1 cellular context compared by ENCODE assay signal in the genomic region with DNA sequence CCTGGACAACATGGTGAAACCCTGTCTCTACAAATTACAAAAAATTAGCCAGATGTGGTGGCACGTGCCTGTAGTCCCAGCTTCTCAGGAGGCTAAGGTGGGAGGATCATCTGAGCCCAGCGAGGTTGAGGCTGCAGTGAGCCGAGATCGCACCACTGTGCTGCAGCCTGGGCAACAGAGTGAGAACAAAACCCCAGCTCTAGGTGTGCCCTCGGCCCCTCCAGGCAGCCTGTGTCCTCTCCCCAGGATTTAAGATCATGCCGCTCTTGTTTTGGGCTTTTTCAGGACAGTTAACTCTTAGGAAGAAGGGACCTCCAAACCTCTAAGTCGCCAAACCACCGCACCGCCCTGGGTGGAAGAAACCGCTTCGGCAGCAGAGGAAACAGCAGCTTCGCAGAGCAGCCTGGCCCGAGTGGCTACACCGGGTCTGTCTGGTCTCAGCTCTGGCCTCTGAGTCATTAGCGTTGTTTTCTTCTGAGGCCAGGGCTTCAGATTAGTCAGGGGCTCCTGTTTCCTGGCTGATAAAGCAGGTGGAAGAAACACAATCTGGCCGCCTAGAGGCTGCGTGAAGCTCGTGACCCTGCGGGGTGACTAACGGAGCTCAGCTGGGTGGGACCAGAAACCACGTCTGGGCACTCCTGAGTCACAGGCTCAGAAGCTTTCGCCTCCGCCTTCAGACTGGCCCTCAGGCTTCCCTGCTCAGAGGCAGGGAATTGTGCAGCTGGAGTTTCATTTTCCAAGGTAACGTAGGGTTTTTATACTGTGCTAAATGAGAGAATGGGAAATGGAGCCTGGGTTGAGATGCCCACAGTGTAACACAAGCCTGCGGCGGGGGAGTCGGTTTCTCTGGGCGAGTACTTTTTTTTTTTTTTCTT.
TF ChIP-seq lines count a peak whose summit lies in the region.

No MANE protein-coding gene starts in this region.

TF ChIP-seq in HEK293, 187 proteins besides CTCF, POLR2A, EP300 and RAD21 (continued from another document and continues in another):
- no peak for TF ChIP-seq ZNF830 (tag by site-specific recombination; IDR thresholded peaks at IDR 0.05; ENCODE audit: low read depth)
- TF ChIP-seq ZNF146 (tag by site-specific recombination; IDR thresholded peaks at IDR 0.05), result no peak
- TF ChIP-seq, protein P1, sequence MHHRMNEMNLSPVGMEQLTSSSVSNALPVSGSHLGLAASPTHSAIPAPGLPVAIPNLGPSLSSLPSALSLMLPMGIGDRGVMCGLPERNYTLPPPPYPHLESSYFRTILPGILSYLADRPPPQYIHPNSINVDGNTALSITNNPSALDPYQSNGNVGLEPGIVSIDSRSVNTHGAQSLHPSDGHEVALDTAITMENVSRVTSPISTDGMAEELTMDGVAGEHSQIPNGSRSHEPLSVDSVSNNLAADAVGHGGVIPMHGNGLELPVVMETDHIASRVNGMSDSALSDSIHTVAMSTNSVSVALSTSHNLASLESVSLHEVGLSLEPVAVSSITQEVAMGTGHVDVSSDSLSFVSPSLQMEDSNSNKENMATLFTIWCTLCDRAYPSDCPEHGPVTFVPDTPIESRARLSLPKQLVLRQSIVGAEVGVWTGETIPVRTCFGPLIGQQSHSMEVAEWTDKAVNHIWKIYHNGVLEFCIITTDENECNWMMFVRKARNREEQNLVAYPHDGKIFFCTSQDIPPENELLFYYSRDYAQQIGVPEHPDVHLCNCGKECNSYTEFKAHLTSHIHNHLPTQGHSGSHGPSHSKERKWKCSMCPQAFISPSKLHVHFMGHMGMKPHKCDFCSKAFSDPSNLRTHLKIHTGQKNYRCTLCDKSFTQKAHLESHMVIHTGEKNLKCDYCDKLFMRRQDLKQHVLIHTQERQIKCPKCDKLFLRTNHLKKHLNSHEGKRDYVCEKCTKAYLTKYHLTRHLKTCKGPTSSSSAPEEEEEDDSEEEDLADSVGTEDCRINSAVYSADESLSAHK (tag by site-specific recombination; IDR thresholded peaks at IDR 0.05), result peak; percentile 78
- no peak for TF ChIP-seq HOXD13 (CRISPR knock-in tag; IDR thresholded peaks at IDR 0.05; ENCODE audit: borderline replicate concordance)
- no peak for TF ChIP-seq ZNF473 (tag by site-specific recombination; IDR thresholded peaks at IDR 0.05)
- no peak for TF ChIP-seq ZNF544 (tag by site-specific recombination; IDR thresholded peaks at IDR 0.05)
- TF ChIP-seq, protein P2, sequence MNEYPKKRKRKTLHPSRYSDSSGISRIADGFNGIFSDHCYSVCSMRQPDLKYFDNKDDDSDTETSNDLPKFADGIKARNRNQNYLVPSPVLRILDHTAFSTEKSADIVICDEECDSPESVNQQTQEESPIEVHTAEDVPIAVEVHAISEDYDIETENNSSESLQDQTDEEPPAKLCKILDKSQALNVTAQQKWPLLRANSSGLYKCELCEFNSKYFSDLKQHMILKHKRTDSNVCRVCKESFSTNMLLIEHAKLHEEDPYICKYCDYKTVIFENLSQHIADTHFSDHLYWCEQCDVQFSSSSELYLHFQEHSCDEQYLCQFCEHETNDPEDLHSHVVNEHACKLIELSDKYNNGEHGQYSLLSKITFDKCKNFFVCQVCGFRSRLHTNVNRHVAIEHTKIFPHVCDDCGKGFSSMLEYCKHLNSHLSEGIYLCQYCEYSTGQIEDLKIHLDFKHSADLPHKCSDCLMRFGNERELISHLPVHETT (tag by site-specific recombination; IDR thresholded peaks at IDR 0.05), result peak; percentile 91
- TF ChIP-seq ZNF548 (tag by site-specific recombination; IDR thresholded peaks at IDR 0.05), result no peak
- no peak for TF ChIP-seq ZNF843 (tag by site-specific recombination; IDR thresholded peaks at IDR 0.05)
- no peak for TF ChIP-seq ZNF341 (tag by site-specific recombination; IDR thresholded peaks at IDR 0.05; ENCODE audit: low read depth)
- peak; percentile 80 for TF ChIP-seq ZNF10 (tag by site-specific recombination; IDR thresholded peaks at IDR 0.05)
- no peak for TF ChIP-seq ZNF585B (tag by site-specific recombination; IDR thresholded peaks at IDR 0.05)
- peak; percentile 17; the same call in 1 of the 2 replicates for TF ChIP-seq KLF9 (tag by site-specific recombination; IDR thresholded peaks at IDR 0.05; ENCODE audit: low read depth)
- TF ChIP-seq, protein P3, sequence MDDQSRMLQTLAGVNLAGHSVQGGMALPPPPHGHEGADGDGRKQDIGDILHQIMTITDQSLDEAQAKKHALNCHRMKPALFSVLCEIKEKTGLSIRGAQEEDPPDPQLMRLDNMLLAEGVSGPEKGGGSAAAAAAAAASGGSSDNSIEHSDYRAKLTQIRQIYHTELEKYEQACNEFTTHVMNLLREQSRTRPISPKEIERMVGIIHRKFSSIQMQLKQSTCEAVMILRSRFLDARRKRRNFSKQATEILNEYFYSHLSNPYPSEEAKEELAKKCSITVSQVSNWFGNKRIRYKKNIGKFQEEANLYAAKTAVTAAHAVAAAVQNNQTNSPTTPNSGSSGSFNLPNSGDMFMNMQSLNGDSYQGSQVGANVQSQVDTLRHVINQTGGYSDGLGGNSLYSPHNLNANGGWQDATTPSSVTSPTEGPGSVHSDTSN (CRISPR knock-in tag; IDR thresholded peaks at IDR 0.05), result 0 out of 2 replicates have a peak, but pooled peaks have one; percentile 52
- TF ChIP-seq ZNF211 (tag by site-specific recombination; IDR thresholded peaks at IDR 0.05; ENCODE audit: low read depth), result no peak
- TF ChIP-seq HOXA7 (CRISPR knock-in tag; IDR thresholded peaks at IDR 0.05; ENCODE audit: borderline replicate concordance), result no peak
- TF ChIP-seq, protein P4, sequence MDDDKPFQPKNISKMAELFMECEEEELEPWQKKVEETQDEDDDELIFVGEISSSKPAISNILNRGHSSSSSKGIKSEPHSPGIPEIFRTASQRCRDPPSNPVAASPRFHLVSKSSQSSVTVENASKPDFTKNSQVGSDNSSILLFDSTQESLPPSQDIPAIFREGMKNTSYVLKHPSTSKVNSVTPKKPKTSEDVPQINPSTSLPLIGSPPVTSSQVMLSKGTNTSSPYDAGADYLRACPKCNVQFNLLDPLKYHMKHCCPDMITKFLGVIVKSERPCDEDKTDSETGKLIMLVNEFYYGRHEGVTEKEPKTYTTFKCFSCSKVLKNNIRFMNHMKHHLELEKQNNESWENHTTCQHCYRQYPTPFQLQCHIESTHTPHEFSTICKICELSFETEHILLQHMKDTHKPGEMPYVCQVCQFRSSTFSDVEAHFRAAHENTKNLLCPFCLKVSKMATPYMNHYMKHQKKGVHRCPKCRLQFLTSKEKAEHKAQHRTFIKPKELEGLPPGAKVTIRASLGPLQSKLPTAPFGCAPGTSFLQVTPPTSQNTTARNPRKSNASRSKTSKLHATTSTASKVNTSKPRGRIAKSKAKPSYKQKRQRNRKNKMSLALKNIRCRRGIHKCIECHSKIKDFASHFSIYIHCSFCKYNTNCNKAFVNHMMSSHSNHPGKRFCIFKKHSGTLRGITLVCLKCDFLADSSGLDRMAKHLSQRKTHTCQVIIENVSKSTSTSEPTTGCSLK (tag by site-specific recombination; IDR thresholded peaks at IDR 0.05), result no peak
- no peak for TF ChIP-seq ZNF223 (tag by site-specific recombination; IDR thresholded peaks at IDR 0.05)
- no peak; the same call in 1 of the 2 replicates for TF ChIP-seq GLIS2 (tag by site-specific recombination; IDR thresholded peaks at IDR 0.05)
- TF ChIP-seq, protein P5, sequence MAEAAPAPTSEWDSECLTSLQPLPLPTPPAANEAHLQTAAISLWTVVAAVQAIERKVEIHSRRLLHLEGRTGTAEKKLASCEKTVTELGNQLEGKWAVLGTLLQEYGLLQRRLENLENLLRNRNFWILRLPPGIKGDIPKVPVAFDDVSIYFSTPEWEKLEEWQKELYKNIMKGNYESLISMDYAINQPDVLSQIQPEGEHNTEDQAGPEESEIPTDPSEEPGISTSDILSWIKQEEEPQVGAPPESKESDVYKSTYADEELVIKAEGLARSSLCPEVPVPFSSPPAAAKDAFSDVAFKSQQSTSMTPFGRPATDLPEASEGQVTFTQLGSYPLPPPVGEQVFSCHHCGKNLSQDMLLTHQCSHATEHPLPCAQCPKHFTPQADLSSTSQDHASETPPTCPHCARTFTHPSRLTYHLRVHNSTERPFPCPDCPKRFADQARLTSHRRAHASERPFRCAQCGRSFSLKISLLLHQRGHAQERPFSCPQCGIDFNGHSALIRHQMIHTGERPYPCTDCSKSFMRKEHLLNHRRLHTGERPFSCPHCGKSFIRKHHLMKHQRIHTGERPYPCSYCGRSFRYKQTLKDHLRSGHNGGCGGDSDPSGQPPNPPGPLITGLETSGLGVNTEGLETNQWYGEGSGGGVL (tag by site-specific recombination; IDR thresholded peaks at IDR 0.05), result no peak
- no peak for TF ChIP-seq ZNF677 (tag by site-specific recombination; IDR thresholded peaks at IDR 0.05)
- no peak for TF ChIP-seq ZNF48 (tag by site-specific recombination; IDR thresholded peaks at IDR 0.05)
- peak; percentile 82; the same call in 1 of the 2 replicates for TF ChIP-seq ZFP69B (tag by site-specific recombination; IDR thresholded peaks at IDR 0.05)
- no peak for TF ChIP-seq ZNF664 (tag by site-specific recombination; IDR thresholded peaks at IDR 0.05)
- TF ChIP-seq, protein P6, sequence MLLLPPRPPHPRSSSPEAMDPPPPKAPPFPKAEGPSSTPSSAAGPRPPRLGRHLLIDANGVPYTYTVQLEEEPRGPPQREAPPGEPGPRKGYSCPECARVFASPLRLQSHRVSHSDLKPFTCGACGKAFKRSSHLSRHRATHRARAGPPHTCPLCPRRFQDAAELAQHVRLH (tag by site-specific recombination; IDR thresholded peaks at IDR 0.05), result no peak
- peak; percentile 70 for TF ChIP-seq ZNF366 (tag by site-specific recombination; conservative IDR thresholded peaks at IDR 0.05)
- no peak for TF ChIP-seq ZNF140 (tag by site-specific recombination; IDR thresholded peaks at IDR 0.05)
- no peak for TF ChIP-seq ZNF623 (tag by site-specific recombination; IDR thresholded peaks at IDR 0.05)
- no peak for TF ChIP-seq ZNF561 (tag by site-specific recombination; IDR thresholded peaks at IDR 0.05; ENCODE audit: borderline replicate concordance)
- TF ChIP-seq BCL11B (tag by site-specific recombination; IDR thresholded peaks at IDR 0.05; ENCODE audit: low read depth), result no peak
- TF ChIP-seq, protein P7, sequence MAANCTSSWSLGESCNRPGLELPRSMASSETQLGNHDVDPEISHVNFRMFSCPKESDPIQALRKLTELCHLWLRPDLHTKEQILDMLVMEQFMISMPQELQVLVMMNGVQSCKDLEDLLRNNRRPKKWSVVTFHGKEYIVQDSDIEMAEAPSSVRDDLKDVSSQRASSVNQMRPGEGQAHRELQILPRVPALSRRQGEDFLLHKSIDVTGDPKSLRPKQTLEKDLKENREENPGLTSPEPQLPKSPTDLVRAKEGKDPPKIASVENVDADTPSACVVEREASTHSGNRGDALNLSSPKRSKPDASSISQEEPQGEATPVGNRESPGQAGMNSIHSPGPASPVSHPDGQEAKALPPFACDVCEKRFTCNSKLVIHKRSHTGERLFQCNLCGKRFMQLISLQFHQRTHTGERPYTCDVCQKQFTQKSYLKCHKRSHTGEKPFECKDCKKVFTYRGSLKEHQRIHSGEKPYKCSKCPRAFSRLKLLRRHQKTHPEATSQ (tag by site-specific recombination; IDR thresholded peaks at IDR 0.05), result no peak
- TF ChIP-seq, protein P8, sequence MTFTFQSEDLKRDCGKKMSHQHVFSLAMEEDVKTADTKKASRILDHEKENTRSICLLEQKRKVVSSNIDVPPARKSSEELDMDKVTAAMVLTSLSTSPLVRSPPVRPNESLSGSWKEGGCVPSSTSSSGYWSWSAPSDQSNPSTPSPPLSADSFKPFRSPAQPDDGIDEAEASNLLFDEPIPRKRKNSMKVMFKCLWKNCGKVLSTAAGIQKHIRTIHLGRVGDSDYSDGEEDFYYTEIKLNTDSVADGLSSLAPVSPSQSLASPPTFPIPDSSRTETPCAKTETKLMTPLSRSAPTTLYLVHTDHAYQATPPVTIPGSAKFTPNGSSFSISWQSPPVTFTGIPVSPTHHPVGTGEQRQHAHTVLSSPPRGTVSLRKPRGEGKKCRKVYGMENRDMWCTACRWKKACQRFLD (tag by site-specific recombination; IDR thresholded peaks at IDR 0.05), result no peak
- no peak for TF ChIP-seq ZNF423 (tag by site-specific recombination; IDR thresholded peaks at IDR 0.05)
- TF ChIP-seq, protein P9, sequence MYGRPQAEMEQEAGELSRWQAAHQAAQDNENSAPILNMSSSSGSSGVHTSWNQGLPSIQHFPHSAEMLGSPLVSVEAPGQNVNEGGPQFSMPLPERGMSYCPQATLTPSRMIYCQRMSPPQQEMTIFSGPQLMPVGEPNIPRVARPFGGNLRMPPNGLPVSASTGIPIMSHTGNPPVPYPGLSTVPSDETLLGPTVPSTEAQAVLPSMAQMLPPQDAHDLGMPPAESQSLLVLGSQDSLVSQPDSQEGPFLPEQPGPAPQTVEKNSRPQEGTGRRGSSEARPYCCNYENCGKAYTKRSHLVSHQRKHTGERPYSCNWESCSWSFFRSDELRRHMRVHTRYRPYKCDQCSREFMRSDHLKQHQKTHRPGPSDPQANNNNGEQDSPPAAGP (tag by site-specific recombination; IDR thresholded peaks at IDR 0.05), result peak; percentile 75
- TF ChIP-seq RBAK (tag by site-specific recombination; IDR thresholded peaks at IDR 0.05), result no peak
- TF ChIP-seq HOXC10 (CRISPR knock-in tag; IDR thresholded peaks at IDR 0.05), result no peak
- TF ChIP-seq ZNF121 (tag by site-specific recombination; IDR thresholded peaks at IDR 0.05), result no peak
- no peak for TF ChIP-seq ZNF792 (tag by site-specific recombination; IDR thresholded peaks at IDR 0.05)
- TF ChIP-seq WT1 (tag by site-specific recombination; IDR thresholded peaks at IDR 0.05), result peak; percentile 64
- TF ChIP-seq ZSCAN30 (tag by site-specific recombination; IDR thresholded peaks at IDR 0.05), result 0 out of 2 replicates have a peak, but pooled peaks have one; percentile 68
- TF ChIP-seq ZNF626 (tag by site-specific recombination; IDR thresholded peaks at IDR 0.05), result no peak
- no peak for TF ChIP-seq YY2 (tag by site-specific recombination; IDR thresholded peaks at IDR 0.05)
- no peak for TF ChIP-seq ZBTB7A (tag by site-specific recombination; IDR thresholded peaks at IDR 0.05; ENCODE audit: low read depth)
- no peak for TF ChIP-seq ZBTB1 (tag by site-specific recombination; IDR thresholded peaks at IDR 0.05)
- TF ChIP-seq ZNF624 (tag by site-specific recombination; IDR thresholded peaks at IDR 0.05), result no peak
- TF ChIP-seq, protein P10, sequence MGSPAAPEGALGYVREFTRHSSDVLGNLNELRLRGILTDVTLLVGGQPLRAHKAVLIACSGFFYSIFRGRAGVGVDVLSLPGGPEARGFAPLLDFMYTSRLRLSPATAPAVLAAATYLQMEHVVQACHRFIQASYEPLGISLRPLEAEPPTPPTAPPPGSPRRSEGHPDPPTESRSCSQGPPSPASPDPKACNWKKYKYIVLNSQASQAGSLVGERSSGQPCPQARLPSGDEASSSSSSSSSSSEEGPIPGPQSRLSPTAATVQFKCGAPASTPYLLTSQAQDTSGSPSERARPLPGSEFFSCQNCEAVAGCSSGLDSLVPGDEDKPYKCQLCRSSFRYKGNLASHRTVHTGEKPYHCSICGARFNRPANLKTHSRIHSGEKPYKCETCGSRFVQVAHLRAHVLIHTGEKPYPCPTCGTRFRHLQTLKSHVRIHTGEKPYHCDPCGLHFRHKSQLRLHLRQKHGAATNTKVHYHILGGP (tag by site-specific recombination; IDR thresholded peaks at IDR 0.05), result no peak
- TF ChIP-seq, protein P11, sequence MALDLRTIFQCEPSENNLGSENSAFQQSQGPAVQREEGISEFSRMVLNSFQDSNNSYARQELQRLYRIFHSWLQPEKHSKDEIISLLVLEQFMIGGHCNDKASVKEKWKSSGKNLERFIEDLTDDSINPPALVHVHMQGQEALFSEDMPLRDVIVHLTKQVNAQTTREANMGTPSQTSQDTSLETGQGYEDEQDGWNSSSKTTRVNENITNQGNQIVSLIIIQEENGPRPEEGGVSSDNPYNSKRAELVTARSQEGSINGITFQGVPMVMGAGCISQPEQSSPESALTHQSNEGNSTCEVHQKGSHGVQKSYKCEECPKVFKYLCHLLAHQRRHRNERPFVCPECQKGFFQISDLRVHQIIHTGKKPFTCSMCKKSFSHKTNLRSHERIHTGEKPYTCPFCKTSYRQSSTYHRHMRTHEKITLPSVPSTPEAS (tag by site-specific recombination; IDR thresholded peaks at IDR 0.05), result no peak
- no peak for TF ChIP-seq ZNF19 (tag by site-specific recombination; IDR thresholded peaks at IDR 0.05; ENCODE audit: low read depth)
- TF ChIP-seq ZNF112 (tag by site-specific recombination; IDR thresholded peaks at IDR 0.05), result no peak
